ENCODE assay signal across 8 cellular contexts in genomic region chr1:42816600-42817439, GRCh38. TPM values are rescaled to one million over a fixed set of nuclear protein-coding genes. Genes with fewer than 3 reads are reported as not detected.
DNase-seq lines count a peak whose midpoint lies in the region; ATAC-seq and TF ChIP-seq lines count a peak whose summit lies in the region.

A gene with protein sequence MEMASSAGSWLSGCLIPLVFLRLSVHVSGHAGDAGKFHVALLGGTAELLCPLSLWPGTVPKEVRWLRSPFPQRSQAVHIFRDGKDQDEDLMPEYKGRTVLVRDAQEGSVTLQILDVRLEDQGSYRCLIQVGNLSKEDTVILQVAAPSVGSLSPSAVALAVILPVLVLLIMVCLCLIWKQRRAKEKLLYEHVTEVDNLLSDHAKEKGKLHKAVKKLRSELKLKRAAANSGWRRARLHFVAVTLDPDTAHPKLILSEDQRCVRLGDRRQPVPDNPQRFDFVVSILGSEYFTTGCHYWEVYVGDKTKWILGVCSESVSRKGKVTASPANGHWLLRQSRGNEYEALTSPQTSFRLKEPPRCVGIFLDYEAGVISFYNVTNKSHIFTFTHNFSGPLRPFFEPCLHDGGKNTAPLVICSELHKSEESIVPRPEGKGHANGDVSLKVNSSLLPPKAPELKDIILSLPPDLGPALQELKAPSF (plus strand): TSS chr1:42817122. CDS start chr1:42830449, 13,327 bp downstream.
Gene SVBP (minus strand): TSS chr1:42817397. CDS start chr1:42816544, 853 bp downstream.

- ATAC-seq in GM19395 (IDR thresholded peaks at IDR 0.05; ENCODE audit: unreplicated experiment) (peak; percentile 80), HG03521 (IDR thresholded peaks at IDR 0.05; ENCODE audit: unreplicated experiment) (peak; percentile 89), lung (ENCODE audit: insufficient read depth, low FRiP score) (peak; percentile 99)

- H3K4me3 Mint-ChIP-seq in activated CD4-positive, alpha-beta memory T cell treated with anti-CD3 and anti-CD28 coated beads for 36 hours = peak within 1 kb of the TSS; percentile 76

- peak within 1 kb of the TSS; percentile 75 for H3K27ac Mint-ChIP-seq in activated CD4-positive, alpha-beta memory T cell treated with anti-CD3 and anti-CD28 coated beads for 36 hours

- CTCF ChIA-PET in activated CD4-positive, alpha-beta memory T cell treated with anti-CD3 and anti-CD28 coated beads for 36 hours (lab: Charles Lee) = interaction anchor here (0.8 to 2.9 kb wide), 9 partner anchors 9 to 257 kb away, joined by 3 to 23 read pairs (median 5); partner anchors contain the start of genes C1orf50, P3H1 and ZNF691

- H3K4me1 Mint-ChIP-seq in activated CD4-positive, alpha-beta memory T cell treated with anti-CD3 and anti-CD28 coated beads for 36 hours (ENCODE audit: low read depth) = peaks cover 17% of the 10 kb centered on the region

- DNase-seq in C1 segment of cervical spinal cord (lab: John Stamatoyannopoulos, UW) (peak; percentile 69 to 97 (median 90)), NCI-H82 (lab: John Stamatoyannopoulos, UW) (peak; percentile 95), lung (ENCODE audit: low spot score) (peak; percentile 93)
- peak; percentile 96 for DNase-seq in activated CD4-positive, alpha-beta memory T cell treated with anti-CD3 and anti-CD28 coated beads for 36 hours
- peak; percentile 90 to 92 (median 92) for DNase-seq in stimulated activated CD4-positive, alpha-beta T cell treated with anti-CD3 and anti-CD28 coated beads, TNF-alpha, amount 100 ng/mL, for 24 hours (ENCODE audit: low read depth in 3 of 3)

- no peaks in the 10 kb centered on the region for H3K9me3 Mint-ChIP-seq in activated CD4-positive, alpha-beta memory T cell treated with anti-CD3 and anti-CD28 coated beads for 36 hours

- no peak for TF ChIP-seq CTCF in lung (IDR thresholded peaks at IDR 0.05; ENCODE audit: control extremely low read depth, extremely low read depth)

- H3K27me3 ChIP-seq in duodenal mucosa (ENCODE audit: control insufficient read depth in 1 of 2, insufficient read depth in 2 of 2, low read length in 2 of 2) (no peaks in the 10 kb centered on the region), lung (ENCODE audit: control insufficient read depth, insufficient read depth) (no peaks in the 10 kb centered on the region)

- H3K4me3 ChIP-seq in duodenal mucosa (ENCODE audit: low read depth in 1 of 2, low read length in 2 of 2) = peak within 1 kb of the TSS; percentile 84 to 92
- H3K4me3 ChIP-seq in lung = peak within 1 kb of the TSS; percentile 79

- H3K36me3 Mint-ChIP-seq in activated CD4-positive, alpha-beta memory T cell treated with anti-CD3 and anti-CD28 coated beads for 36 hours = no peaks in the 10 kb centered on the region

- intact Hi-C loops in activated CD4-positive, alpha-beta memory T cell treated with anti-CD3 and anti-CD28 coated beads for 36 hours (cut with micrococcal nuclease) = loop anchor here (1.0 to 10.0 kb wide), 3 partner anchors 30 to 108 kb away; partner anchors contain the start of genes C1orf50 and P3H1

- H3K27ac ChIP-seq in duodenal mucosa (ENCODE audit: low read depth, low read length) (peak within 1 kb of the TSS; percentile 100), lung (ENCODE audit: low read depth in 1 of 2, low read length in 1 of 2) (peak within 1 kb of the TSS; percentile 100)

- 1 to 2% methylated on average over 55 to 66 of the region's 66 CpGs for WGBS in lung, 2 donors

- POLR2A ChIA-PET in activated CD4-positive, alpha-beta memory T cell treated with anti-CD3 and anti-CD28 coated beads for 36 hours (lab: Charles Lee) = interaction anchor here (0.6 to 1.6 kb wide), 6 partner anchors 29 to 356 kb away, joined by 3 to 11 read pairs (median 4); partner anchors contain the start of genes C1orf50, CFAP57, EBNA1BP2 and P3H1

- no peaks in the 10 kb centered on the region for H3K27me3 Mint-ChIP-seq in activated CD4-positive, alpha-beta memory T cell treated with anti-CD3 and anti-CD28 coated beads for 36 hours

- H3K9me3 ChIP-seq in duodenal mucosa (ENCODE audit: control insufficient read depth in 1 of 2, low read length in 2 of 2) = no peaks in the 10 kb centered on the region
- H3K9me3 ChIP-seq in lung (ENCODE audit: control insufficient read depth in 2 of 2, insufficient read depth in 1 of 2, low read length in 1 of 2) = no peaks in the 10 kb centered on the region

- H3K36me3 ChIP-seq in duodenal mucosa (ENCODE audit: control insufficient read depth in 1 of 2, insufficient read depth in 2 of 2, low read length in 2 of 2) (no peaks in the 10 kb centered on the region), lung (ENCODE audit: control insufficient read depth in 2 of 2, insufficient read depth in 2 of 2, low read length in 2 of 2) (peaks cover 0 to 2% of the 10 kb centered on the region in 2 donors)

- H3K4me1 ChIP-seq in duodenal mucosa (ENCODE audit: control insufficient read depth in 1 of 2, insufficient read depth in 2 of 2, low read length in 2 of 2) (peaks cover 14 to 17% of the 10 kb centered on the region in 2 donors), lung (ENCODE audit: control insufficient read depth in 2 of 2, insufficient read depth in 2 of 2, low read length in 2 of 2) (peaks cover 2 to 10% of the 10 kb centered on the region in 2 donors)

- peak within 1 kb of the TSS; percentile 63 to 73 for H3K9ac ChIP-seq in duodenal mucosa (ENCODE audit: low read depth in 1 of 2, low read length in 2 of 2)

RNA-seq across cellular contexts. Expression of the first gene that starts in this region (rescaled TPM):
- 1 to 10 TPM; 3.4 to 4.5 TPM for total RNA-seq in activated CD4-positive, alpha-beta memory T cell treated with anti-CD3 and anti-CD28 coated beads for 36 hours
- 10 to 100 TPM; 15.3 to 19.8 TPM for total RNA-seq in lung
- 1 to 10 TPM; 4.8 to 6.0 TPM for polyA plus RNA-seq in lung

RNA-seq across cellular contexts. Expression of gene SVBP, which starts in this region (rescaled TPM):
- total RNA-seq in activated CD4-positive, alpha-beta memory T cell treated with anti-CD3 and anti-CD28 coated beads for 36 hours = 10 to 100 TPM; 16.8 to 18.8 TPM
- 10 to 100 TPM; 12.5 to 31.7 TPM for total RNA-seq in lung
- 10 to 100 TPM; 20.3 to 35.3 TPM for polyA plus RNA-seq in lung

Comparison
In these comparisons a context has a peak if more than half of its experiments do, and no peak if none do; other contexts are left out.
1. Peak in every context shown above with its lines: DNase-seq, ATAC-seq, H3K4me3 ChIP-seq and H3K27ac ChIP-seq.